In genomic region chr6:158357570-158358216, GRCh38 we compare ENCODE assay signal across 11 cellular contexts. TPM values are rescaled to one million over a fixed set of nuclear protein-coding genes. Genes with fewer than 3 reads are reported as not detected.
DNase-seq lines count a peak whose midpoint lies in the region; ATAC-seq and TF ChIP-seq lines count a peak whose summit lies in the region.
"Had no signal": no experiment of that assay in that cellular context is flagged by ENCODE, and none has a peak within 500 bp of the region (broad histone marks: within the 10 kb centered on the region; RNA-seq: fewer than 3 reads in every experiment).

No MANE protein-coding gene starts in this region.

- no peaks in the 10 kb centered on the region for H3K9me3 ChIP-seq in OCI-LY1 (ENCODE audit: low read length)
- H3K9me3 ChIP-seq in trophoblast cell (ENCODE audit: insufficient read depth, low read depth, low read length) = no peaks in the 10 kb centered on the region
- H3K9me3 ChIP-seq in naive thymus-derived CD4-positive, alpha-beta T cell (ENCODE audit: control insufficient read depth in 2 of 3, low read length in 3 of 3) = no peaks in the 10 kb centered on the region

- DNase-seq in activated CD8-positive, alpha-beta memory T cell treated with anti-CD3 and anti-CD28 coated beads, Interleukin-2, amount 10 ng/mL, durations not matched to agents 7 days and 5 days = peak; percentile 46
- DNase-seq in activated CD8-positive, alpha-beta memory T cell treated with anti-CD3 and anti-CD28 coated beads for 24 hours = no peak
- peak; percentile 26 to 45 for DNase-seq in trophoblast cell
- DNase-seq in naive thymus-derived CD4-positive, alpha-beta T cell = no peak
- no peak for DNase-seq in foreskin melanocyte
- DNase-seq: ACHN, NCI-H510A had no signal

- no peak overlapping the region for H4K91ac ChIP-seq in trophoblast cell (ENCODE audit: low read depth, low read length)

- H3F3A ChIP-seq in OCI-LY1 (ENCODE audit: insufficient read depth, low read length) = no peaks in the 10 kb centered on the region

- POLR2A ChIA-PET in naive thymus-derived CD4-positive, alpha-beta T cell (lab: Charles Lee) = no interaction called here

- H2AFZ ChIP-seq in OCI-LY1 (ENCODE audit: low read length) (no peak overlapping the region), trophoblast cell (ENCODE audit: insufficient read depth, low read length, poor library complexity) (no peak overlapping the region)

- no peaks in the 10 kb centered on the region for H3K36me3 Mint-ChIP-seq in activated CD8-positive, alpha-beta memory T cell treated with anti-CD3 and anti-CD28 coated beads, Interleukin-2, amount 10 ng/mL, durations not matched to agents 7 days and 5 days
- H3K36me3 Mint-ChIP-seq in naive thymus-derived CD4-positive, alpha-beta T cell = peaks cover 0 to 15% (median 0%) of the 10 kb centered on the region in 5 donors

- peak overlapping the region; percentile 48 for H2BK5ac ChIP-seq in trophoblast cell (ENCODE audit: low read depth, low read length, poor library complexity)

- H2AK5ac ChIP-seq in trophoblast cell (ENCODE audit: low read length) = no peak overlapping the region

- peak; percentile 81 for ATAC-seq in activated CD8-positive, alpha-beta memory T cell treated with anti-CD3 and anti-CD28 coated beads, Interleukin-2, amount 10 ng/mL, durations not matched to agents 7 days and 5 days
- ATAC-seq in GM21723 (IDR thresholded peaks at IDR 0.05; ENCODE audit: unreplicated experiment) = peak; percentile 72
- no peak for ATAC-seq in naive thymus-derived CD4-positive, alpha-beta T cell
- no peak for ATAC-seq in GM21360 (IDR thresholded peaks at IDR 0.05; ENCODE audit: unreplicated experiment)

- H4K8ac ChIP-seq in trophoblast cell (ENCODE audit: low read depth, low read length) = no peak overlapping the region

- no peaks in the 10 kb centered on the region for H4K20me1 ChIP-seq in OCI-LY1 (ENCODE audit: insufficient read depth, low read length)

- no peak overlapping the region for H3K23ac ChIP-seq in trophoblast cell (ENCODE audit: low read length)

- H3K79me2 ChIP-seq in OCI-LY1 (ENCODE audit: insufficient read depth, low read length) (peaks cover 42% of the 10 kb centered on the region), trophoblast cell (ENCODE audit: control insufficient read depth, insufficient read depth, low read length, poor library complexity) (peaks cover 3% of the 10 kb centered on the region)

- TF ChIP-seq CTCF in OCI-LY1 (IDR thresholded peaks at IDR 0.05; ENCODE audit: low read length) = no peak

- H3K4me1 ChIP-seq in OCI-LY1 (ENCODE audit: insufficient read depth, low read length, severe bottlenecking) = peaks cover 44% of the 10 kb centered on the region
- H3K4me1 ChIP-seq in trophoblast cell (ENCODE audit: control insufficient read depth in 1 of 2, insufficient read depth in 2 of 2, low read length in 2 of 2) = peaks cover 3 to 11% of the 10 kb centered on the region in 2 experiments
- H3K4me1 ChIP-seq in naive thymus-derived CD4-positive, alpha-beta T cell (ENCODE audit: control insufficient read depth in 2 of 2, insufficient read depth in 2 of 2, low read length in 2 of 2) = peaks cover 8 to 20% of the 10 kb centered on the region in 2 donors

- H3K27ac ChIP-seq in OCI-LY1 (ENCODE audit: low read depth, low read length, poor library complexity, severe bottlenecking) (peak overlapping the region; percentile 5), trophoblast cell (ENCODE audit: low read depth, low read length) (no peak overlapping the region)
- H3K27ac ChIP-seq in naive thymus-derived CD4-positive, alpha-beta T cell (ENCODE audit: low read depth, low read length) = no peak overlapping the region
- H3K27ac ChIP-seq: VCaP had no signal

- H3K36me3 ChIP-seq in OCI-LY1 (ENCODE audit: insufficient read depth, low read length) = no peaks in the 10 kb centered on the region; the same call in 1 of the 2 replicates
- H3K36me3 ChIP-seq in trophoblast cell (ENCODE audit: control insufficient read depth in 1 of 2, insufficient read depth in 2 of 2, low read length in 2 of 2) = no peaks in the 10 kb centered on the region
- H3K36me3 ChIP-seq in naive thymus-derived CD4-positive, alpha-beta T cell (ENCODE audit: control insufficient read depth in 2 of 3, insufficient read depth in 3 of 3, low read length in 3 of 3) = no peaks in the 10 kb centered on the region

- H3K9ac ChIP-seq in OCI-LY1 (ENCODE audit: low read length) (peak overlapping the region; percentile 13; the same call in 1 of the 2 replicates), trophoblast cell (ENCODE audit: low read length) (no peak overlapping the region)

- H3K14ac ChIP-seq in trophoblast cell (ENCODE audit: low read length) = no peak overlapping the region

- no peak overlapping the region for H2BK12ac ChIP-seq in trophoblast cell (ENCODE audit: low read length)

- intact Hi-C loops in naive thymus-derived CD4-positive, alpha-beta T cell (cut with micrococcal nuclease) = loop anchor here in 1 of 2 donors (5.0 kb wide), 1 partner anchor 65 kb away; no protein-coding TSS in a partner anchor

- no peak overlapping the region for H3K4me3 ChIP-seq in OCI-LY1 (ENCODE audit: low read depth, low read length, poor library complexity, severe bottlenecking)
- H3K4me3 ChIP-seq in trophoblast cell (ENCODE audit: low read depth, low read length) = no peak overlapping the region
- no peak overlapping the region for H3K4me3 ChIP-seq in naive thymus-derived CD4-positive, alpha-beta T cell (ENCODE audit: low read length)

- H3K27ac Mint-ChIP-seq in activated CD8-positive, alpha-beta memory T cell treated with anti-CD3 and anti-CD28 coated beads, Interleukin-2, amount 10 ng/mL, durations not matched to agents 7 days and 5 days = peak overlapping the region; percentile 84
- peak overlapping the region in 4 of 9 donors; percentile 2 to 54 (median 14) for H3K27ac Mint-ChIP-seq in naive thymus-derived CD4-positive, alpha-beta T cell

- no peaks in the 10 kb centered on the region for H3K79me1 ChIP-seq in trophoblast cell (ENCODE audit: low read length)

- no peak overlapping the region for H3K18ac ChIP-seq in trophoblast cell (ENCODE audit: low read length)

- H3K27me3 ChIP-seq in OCI-LY1 (ENCODE audit: insufficient read depth, low read length) (no peaks in the 10 kb centered on the region), trophoblast cell (ENCODE audit: insufficient read depth, low read length) (no peaks in the 10 kb centered on the region)
- no peaks in the 10 kb centered on the region for H3K27me3 ChIP-seq in naive thymus-derived CD4-positive, alpha-beta T cell (ENCODE audit: control insufficient read depth in 2 of 2, insufficient read depth in 2 of 2, low read length in 2 of 2)

- no peak overlapping the region for H2BK120ac ChIP-seq in trophoblast cell (ENCODE audit: insufficient read depth, low read length, poor library complexity)

- no peaks in the 10 kb centered on the region for H3K9me3 Mint-ChIP-seq in activated CD8-positive, alpha-beta memory T cell treated with anti-CD3 and anti-CD28 coated beads, Interleukin-2, amount 10 ng/mL, durations not matched to agents 7 days and 5 days (ENCODE audit: low read depth)
- H3K9me3 Mint-ChIP-seq in naive thymus-derived CD4-positive, alpha-beta T cell = no peaks in the 10 kb centered on the region

- no peak overlapping the region for H3K4ac ChIP-seq in trophoblast cell (ENCODE audit: low read depth, low read length)

- H3K4me3 Mint-ChIP-seq in activated CD8-positive, alpha-beta memory T cell treated with anti-CD3 and anti-CD28 coated beads, Interleukin-2, amount 10 ng/mL, durations not matched to agents 7 days and 5 days = peak overlapping the region; percentile 34
- H3K4me3 Mint-ChIP-seq in naive thymus-derived CD4-positive, alpha-beta T cell = peak overlapping the region in 4 of 10 donors; percentile 14 to 50 (median 40)

- H3K27me3 Mint-ChIP-seq in activated CD8-positive, alpha-beta memory T cell treated with anti-CD3 and anti-CD28 coated beads, Interleukin-2, amount 10 ng/mL, durations not matched to agents 7 days and 5 days = no peaks in the 10 kb centered on the region
- no peaks in the 10 kb centered on the region for H3K27me3 Mint-ChIP-seq in naive thymus-derived CD4-positive, alpha-beta T cell

- no CpG with 5 or more reads among the region's 7 CpGs for WGBS in trophoblast cell (ENCODE audit: extremely low coverage, insufficient coverage, insufficient read length)

- no peaks in the 10 kb centered on the region for H3K9me2 ChIP-seq in OCI-LY1 (ENCODE audit: low read depth, low read length)

- no peak overlapping the region for H3K4me2 ChIP-seq in OCI-LY1 (ENCODE audit: low read length)
- H3K4me2 ChIP-seq in trophoblast cell (ENCODE audit: low read length) = no peak overlapping the region

- H4K12ac ChIP-seq in trophoblast cell (ENCODE audit: low read depth, low read length) = no peak overlapping the region

- peaks cover 35% of the 10 kb centered on the region for H3K4me1 Mint-ChIP-seq in activated CD8-positive, alpha-beta memory T cell treated with anti-CD3 and anti-CD28 coated beads, Interleukin-2, amount 10 ng/mL, durations not matched to agents 7 days and 5 days
- H3K4me1 Mint-ChIP-seq in naive thymus-derived CD4-positive, alpha-beta T cell = peaks cover 32 to 61% (median 52%) of the 10 kb centered on the region in 7 donors

- CTCF ChIA-PET in activated CD8-positive, alpha-beta memory T cell treated with anti-CD3 and anti-CD28 coated beads, Interleukin-2, amount 10 ng/mL, durations not matched to agents 7 days and 5 days (lab: Charles Lee) = interaction anchor here (0.8 to 1.0 kb wide), 2 partner anchors 13 to 332 kb away, joined by 3 read pairs; no protein-coding TSS in a partner anchor
- CTCF ChIA-PET in naive thymus-derived CD4-positive, alpha-beta T cell (lab: Charles Lee) = no interaction called here

RNA-seq across cellular contexts. Expression of gene TULP4, which starts 45.4 kb away (rescaled TPM):
- 10 to 100 TPM; 28.4 to 30.5 TPM for total RNA-seq in activated CD8-positive, alpha-beta memory T cell treated with anti-CD3 and anti-CD28 coated beads, Interleukin-2, amount 10 ng/mL, durations not matched to agents 7 days and 5 days
- 28.1 and 29.5 TPM in 2 replicates for polyA plus RNA-seq in trophoblast cell (2013)
- 10 to 100 TPM; 37.2 to 79.0 (median 65.3) TPM for total RNA-seq in naive thymus-derived CD4-positive, alpha-beta T cell
- 10 to 100 TPM; 33.3 to 34.9 TPM for polyA plus RNA-seq in naive thymus-derived CD4-positive, alpha-beta T cell

Comparison
In these comparisons a context has a peak if more than half of its experiments do, and no peak if none do; other contexts are left out.
1. DNase-seq: peak in activated CD8-positive, alpha-beta memory T cell treated with anti-CD3 and anti-CD28 coated beads, Interleukin-2, amount 10 ng/mL, durations not matched to agents 7 days and 5 days (single experiment) and trophoblast cell (2 of 2); none in activated CD8-positive, alpha-beta memory T cell treated with anti-CD3 and anti-CD28 coated beads for 24 hours (single experiment), naive thymus-derived CD4-positive, alpha-beta T cell (0 of 9) and foreskin melanocyte (single experiment).
2. ATAC-seq: peak in activated CD8-positive, alpha-beta memory T cell treated with anti-CD3 and anti-CD28 coated beads, Interleukin-2, amount 10 ng/mL, durations not matched to agents 7 days and 5 days (single experiment) and GM21723 (single experiment); none in naive thymus-derived CD4-positive, alpha-beta T cell (single experiment) and GM21360 (single experiment).